14 cellular contexts compared by ENCODE assay signal in genomic region chr19:6220385-6221191, GRCh38. TPM values are rescaled to one million over a fixed set of nuclear protein-coding genes. Genes with fewer than 3 reads are reported as not detected.
A peak's percentile ranks its signal among the peaks of the same experiment; 100 is the strongest.
DNase-seq lines count a peak whose midpoint lies in the region; ATAC-seq and TF ChIP-seq lines count a peak whose summit lies in the region.
"Had no signal": no experiment of that assay in that cellular context is flagged by ENCODE, and none has a peak within 500 bp of the region (broad histone marks: within the 10 kb centered on the region; RNA-seq: fewer than 3 reads in every experiment).

No MANE protein-coding gene starts in this region.

- H3K9me3 ChIP-seq in HUES6 (ENCODE audit: control insufficient read depth, insufficient read depth, low read depth, low read length) (no peaks in the 10 kb centered on the region), esophagus muscularis mucosa (no peaks in the 10 kb centered on the region), right lobe of liver (no peaks in the 10 kb centered on the region), tibial nerve (no peaks in the 10 kb centered on the region)
- H3K9me3 ChIP-seq: HAP-1 had no signal

- TF ChIP-seq POLR2A in esophagus muscularis mucosa (IDR thresholded peaks at IDR 0.05; ENCODE audit: low read depth) (no peak), right lobe of liver (IDR thresholded peaks at IDR 0.05) (no peak), tibial nerve (IDR thresholded peaks at IDR 0.05) (no peak)

- TF ChIP-seq CTCF in esophagus muscularis mucosa (IDR thresholded peaks at IDR 0.05), result no peak
- no peak for TF ChIP-seq CTCF in right lobe of liver (IDR thresholded peaks at IDR 0.05)
- TF ChIP-seq CTCF in tibial nerve (IDR thresholded peaks at IDR 0.05), result no peak

- ATAC-seq in right lobe of liver, result peak; percentile 30 to 59 (median 38)
- ATAC-seq: activated naive CD8-positive, alpha-beta T cell treated with anti-CD3 and anti-CD28 coated beads, Interleukin-2, amount 50 U/mL, for 24 hours; GM12878 had no signal

- H3K27ac ChIP-seq in HUES6 (ENCODE audit: low read depth, low read length) (0 out of 2 replicates have a peak overlapping the region, but pooled peaks have one; percentile 11), esophagus muscularis mucosa (replicated peaks in 1 of 4) (peak overlapping the region; percentile 18 to 51 (median 31)), right lobe of liver (no peak overlapping the region), tibial nerve (peak overlapping the region in 3 of 4 donors; percentile 15 to 71 (median 71))

- DNase-seq in esophagus muscularis mucosa (ENCODE audit: extremely low spot score) (no peak), right lobe of liver (peak in 2 of 3 donors; percentile 58 to 68), tibial nerve (ENCODE audit: low spot score in 2 of 2) (peak; percentile 51 to 66), NCI-H748 treated with DMSO at 0.1 percent for 48 hours (lab: John Stamatoyannopoulos, UW) (no peak), Ammon's horn (ENCODE audit: low spot score) (no peak)
- DNase-seq in activated CD4-positive, alpha-beta T cell treated with anti-CD3 and anti-CD28 coated beads, Interleukin-2, amount 50 U/mL, for 1 hour, result no peak
- DNase-seq in stimulated activated naive CD4-positive, alpha-beta T cell (lab: John Stamatoyannopoulos, UW), result no peak
- DNase-seq: activated naive CD8-positive, alpha-beta T cell treated with anti-CD3 and anti-CD28 coated beads, Interleukin-2, amount 50 U/mL, for 24 hours; effector CD4-positive, alpha-beta T cell; NCI-H2029 treated with DMSO at 0.1 percent for 48 hours; stimulated activated CD4-positive, alpha-beta T cell treated with anti-CD3 and anti-CD28 coated beads, Interleukin-12 subunit alpha, Interleukin-12 subunit beta, amount 100 ng/mL, for 4 hours had no signal

- H3K4me1 ChIP-seq in HUES6 (ENCODE audit: control insufficient read depth, insufficient read depth, low read length) (peaks cover 14% of the 10 kb centered on the region), esophagus muscularis mucosa (peaks cover 48 to 85% (median 63%) of the 10 kb centered on the region in 4 donors), right lobe of liver (peaks cover 0 to 18% (median 4%) of the 10 kb centered on the region in 4 donors), tibial nerve (peaks cover 0 to 78% (median 38%) of the 10 kb centered on the region in 4 donors)

- no peak overlapping the region for H3K9ac ChIP-seq in HUES6 (ENCODE audit: low read length)

- no peaks in the 10 kb centered on the region for H3K27me3 ChIP-seq in HUES6 (ENCODE audit: control insufficient read depth, insufficient read depth, low read length)
- no peaks in the 10 kb centered on the region for H3K27me3 ChIP-seq in esophagus muscularis mucosa
- no peaks in the 10 kb centered on the region for H3K27me3 ChIP-seq in right lobe of liver
- no peaks in the 10 kb centered on the region for H3K27me3 ChIP-seq in tibial nerve

- TF ChIP-seq EP300 in esophagus muscularis mucosa (IDR thresholded peaks at IDR 0.05), result no peak
- TF ChIP-seq EP300 in tibial nerve (IDR thresholded peaks at IDR 0.05), result peak in 1 of 2 donors; percentile 56

- 85% methylated on average over 12 of the region's 28 CpGs for WGBS in esophagus muscularis mucosa
- WGBS in right lobe of liver (ENCODE audit: insufficient coverage, low coverage, low lambda C conversion rate, missing lambda C conversion rate), result 62% methylated on average over 8 of the region's 28 CpGs
- WGBS in tibial nerve, 2 donors, result 62 to 85% methylated on average over 16 to 17 of the region's 28 CpGs

- H3K4me3 ChIP-seq in HUES6 (ENCODE audit: low read depth, low read length), result no peak overlapping the region
- H3K4me3 ChIP-seq in esophagus muscularis mucosa, result no peak overlapping the region
- H3K4me3 ChIP-seq in right lobe of liver, result no peak overlapping the region
- H3K4me3 ChIP-seq in tibial nerve, result no peak overlapping the region
- H3K4me3 ChIP-seq: GM12878, HAP-1 had no signal

- peaks cover 42% of the 10 kb centered on the region for H3K36me3 ChIP-seq in HUES6 (ENCODE audit: control insufficient read depth, insufficient read depth, low read length)
- H3K36me3 ChIP-seq in esophagus muscularis mucosa, result peaks cover 12 to 67% (median 46%) of the 10 kb centered on the region in 4 donors
- H3K36me3 ChIP-seq in right lobe of liver, result peaks cover 0 to 15% (median 8%) of the 10 kb centered on the region in 4 donors
- H3K36me3 ChIP-seq in tibial nerve, result peaks cover 0 to 67% (median 0%) of the 10 kb centered on the region in 3 donors

- intact Hi-C loops in esophagus muscularis mucosa (cut with DNase I) (no loop called here), right lobe of liver (cut with DNase I) (loop anchor here in 1 of 2 donors (5.0 kb wide), 1 partner anchor 77 kb away; no protein-coding TSS in a partner anchor)

RNA-seq across cellular contexts. Expression of gene MLLT1, which starts 59.2 kb away (rescaled TPM):
- total RNA-seq in esophagus muscularis mucosa, result 10 to 100 TPM; 21.5 to 46.9 (median 33.4) TPM
- 10 to 100 TPM; 11.3 to 24.3 (median 15.3) TPM for total RNA-seq in right lobe of liver
- total RNA-seq in tibial nerve, result 10 to 100 TPM; 15.1 to 42.0 (median 19.9) TPM

Comparison
In these comparisons a context has a peak if more than half of its experiments do, and no peak if none do; other contexts are left out.
1. H3K27ac ChIP-seq: peak in HUES6 (single experiment), esophagus muscularis mucosa (4 of 4) and tibial nerve (3 of 4); none in right lobe of liver (0 of 3).
2. DNase-seq: peak in right lobe of liver (2 of 3) and tibial nerve (2 of 2); none in esophagus muscularis mucosa (single experiment), activated CD4-positive, alpha-beta T cell treated with anti-CD3 and anti-CD28 coated beads, Interleukin-2, amount 50 U/mL, for 1 hour (single experiment), NCI-H748 treated with DMSO at 0.1 percent for 48 hours (single experiment), Ammon's horn (single experiment) and stimulated activated naive CD4-positive, alpha-beta T cell (0 of 6).